8 cellular contexts compared by ENCODE assay signal in the genomic region with DNA sequence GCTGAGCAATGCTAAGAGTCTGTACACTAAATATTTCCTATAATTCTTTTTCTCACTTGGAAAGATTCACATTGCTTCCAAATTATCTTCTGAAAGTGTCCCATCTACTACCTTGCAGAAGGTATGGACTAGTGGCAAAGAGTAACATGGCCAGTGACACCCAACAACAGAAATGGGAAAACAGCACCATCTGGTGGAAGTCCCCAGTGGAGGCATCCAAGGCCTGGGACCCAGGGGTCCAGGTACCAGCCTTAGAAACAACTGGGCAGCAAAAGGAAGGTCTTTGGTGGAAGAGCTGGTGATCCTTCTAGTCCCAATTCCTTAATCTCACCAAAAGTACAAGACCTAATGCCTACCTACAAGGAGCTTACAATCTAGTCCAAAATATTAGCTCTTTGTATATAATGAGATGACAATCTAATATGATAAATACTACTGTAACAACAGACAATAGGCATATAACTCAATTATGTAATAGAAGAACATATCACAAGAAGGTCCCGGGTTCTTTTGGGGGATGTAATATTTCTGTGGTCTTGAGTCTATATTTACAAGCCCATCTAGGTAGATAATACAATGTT. TPM values are rescaled to one million over a fixed set of nuclear protein-coding genes. Genes with fewer than 3 reads are reported as not detected.
DNase-seq lines count a peak whose midpoint lies in the region; ATAC-seq and TF ChIP-seq lines count a peak whose summit lies in the region.

No MANE protein-coding gene starts in this region.

- peak; percentile 70 for ATAC-seq in activated naive CD8-positive, alpha-beta T cell treated with anti-CD3 and anti-CD28 coated beads, Interleukin-2, amount 50 U/mL, for 24 hours
- ATAC-seq in sciatic nerve = no peak

- H3K4me1 ChIP-seq in mesenchymal stem cell (ENCODE audit: control insufficient read depth, insufficient read depth, low read depth, low read length) = no peaks in the 10 kb centered on the region

- H3K27ac Mint-ChIP-seq in activated naive CD8-positive, alpha-beta T cell treated with anti-CD3 and anti-CD28 coated beads, Interleukin-2, amount 50 U/mL, for 24 hours = no peak overlapping the region

- H3K79me1 ChIP-seq in mesenchymal stem cell (replicated peaks; ENCODE audit: low read length, poor library complexity, severe bottlenecking) = no peaks in the 10 kb centered on the region

- H3K4me3 Mint-ChIP-seq in activated naive CD8-positive, alpha-beta T cell treated with anti-CD3 and anti-CD28 coated beads, Interleukin-2, amount 50 U/mL, for 24 hours = no peak overlapping the region

- no peak overlapping the region for H4K8ac ChIP-seq in mesenchymal stem cell (ENCODE audit: low read length)

- H2AFZ ChIP-seq in mesenchymal stem cell (ENCODE audit: low read depth, low read length) = no peak overlapping the region

- H2BK15ac ChIP-seq in mesenchymal stem cell (ENCODE audit: low read depth, poor library complexity, severe bottlenecking) = no peak overlapping the region

- no peak overlapping the region for H3K4me2 ChIP-seq in mesenchymal stem cell (ENCODE audit: low read length, poor library complexity, severe bottlenecking)

- peaks cover 15 to 35% of the 10 kb centered on the region in 2 experiments for H3K27me3 ChIP-seq in mesenchymal stem cell (ENCODE audit: control insufficient read depth in 1 of 2, insufficient read depth in 1 of 2, low read length in 2 of 2)

- no CpG with 5 or more reads among the region's 1 CpG for WGBS in mesenchymal stem cell

- H3K14ac ChIP-seq in mesenchymal stem cell (ENCODE audit: low read length in 2 of 2) = no peak overlapping the region

- H2BK5ac ChIP-seq in mesenchymal stem cell (ENCODE audit: low read depth, low read length, poor library complexity, severe bottlenecking) = no peak overlapping the region

- H3K4me1 Mint-ChIP-seq in activated naive CD8-positive, alpha-beta T cell treated with anti-CD3 and anti-CD28 coated beads, Interleukin-2, amount 50 U/mL, for 24 hours = peaks cover 25% of the 10 kb centered on the region

- no peak overlapping the region for H2BK12ac ChIP-seq in mesenchymal stem cell (ENCODE audit: low read length in 2 of 2)

- H3K36me3 ChIP-seq in mesenchymal stem cell (ENCODE audit: control insufficient read depth in 1 of 2, insufficient read depth in 2 of 2, low read depth in 1 of 2, low read length in 2 of 2) = no peaks in the 10 kb centered on the region

- no peak overlapping the region for H3K9ac ChIP-seq in mesenchymal stem cell (ENCODE audit: low read length)

- intact Hi-C loops in sciatic nerve (cut with DNase I) = no loop called here

- H4K91ac ChIP-seq in mesenchymal stem cell (ENCODE audit: low read length) = no peak overlapping the region

- no peak overlapping the region for H2AK5ac ChIP-seq in mesenchymal stem cell (ENCODE audit: low read length, severe bottlenecking)

- no peak overlapping the region for H3K23ac ChIP-seq in mesenchymal stem cell (ENCODE audit: low read length in 2 of 2)

- no peak overlapping the region for H2BK120ac ChIP-seq in mesenchymal stem cell (ENCODE audit: low read depth, low read length)

- H3K27me3 Mint-ChIP-seq in activated naive CD8-positive, alpha-beta T cell treated with anti-CD3 and anti-CD28 coated beads, Interleukin-2, amount 50 U/mL, for 24 hours = no peaks in the 10 kb centered on the region

- H3K18ac ChIP-seq in mesenchymal stem cell (ENCODE audit: low read depth in 1 of 2, low read length in 2 of 2) = no peak overlapping the region

- H3K27ac ChIP-seq in mesenchymal stem cell (ENCODE audit: low read length, poor library complexity, severe bottlenecking) (no peak overlapping the region), caudate nucleus (ENCODE audit: low read depth, low read length) (no peak overlapping the region)

- DNase-seq in AG08396 (ENCODE audit: low spot score) = peak; percentile 6
- peak; percentile 66 for DNase-seq in NCI-H748 (lab: John Stamatoyannopoulos, UW; ENCODE audit: unreplicated experiment)
- peak; percentile 22 for DNase-seq in activated naive CD8-positive, alpha-beta T cell treated with anti-CD3 and anti-CD28 coated beads, Interleukin-2, amount 50 U/mL, for 24 hours
- peak; percentile 14 for DNase-seq in mesenchymal stem cell
- DNase-seq in sciatic nerve (ENCODE audit: low spot score) = no peak
- DNase-seq in caudate nucleus (lab: John Stamatoyannopoulos, UW) = no peak
- DNase-seq in mesenteric fat pad (ENCODE audit: low spot score) = no peak

- no peak overlapping the region for H3K4me3 ChIP-seq in mesenchymal stem cell (ENCODE audit: insufficient read depth in 1 of 2, low read depth in 1 of 2, low read length in 2 of 2)

- peaks cover 13% of the 10 kb centered on the region for H3K36me3 Mint-ChIP-seq in activated naive CD8-positive, alpha-beta T cell treated with anti-CD3 and anti-CD28 coated beads, Interleukin-2, amount 50 U/mL, for 24 hours (ENCODE audit: low read depth)

- no peak overlapping the region for H3K4ac ChIP-seq in mesenchymal stem cell (ENCODE audit: low read depth in 1 of 2, low read length in 2 of 2)

- TF ChIP-seq CTCF in GM12872 (IDR thresholded peaks at IDR 0.05; ENCODE audit: insufficient read depth, low read depth, low read length) = peak; percentile 58

- no peaks in the 10 kb centered on the region for H3K9me3 ChIP-seq in mesenchymal stem cell (ENCODE audit: control insufficient read depth, low read length)

- H3K9me3 Mint-ChIP-seq in activated naive CD8-positive, alpha-beta T cell treated with anti-CD3 and anti-CD28 coated beads, Interleukin-2, amount 50 U/mL, for 24 hours = no peaks in the 10 kb centered on the region

RNA-seq across cellular contexts. Expression of gene SKAP1, which starts 55.3 kb away (rescaled TPM):
- polyA plus RNA-seq in mesenchymal stem cell (2013, experiment 1 of 2) = 0.11 TPM
- 0.16 TPM for polyA plus RNA-seq in mesenchymal stem cell (2013, experiment 2 of 2)
- total RNA-seq in sciatic nerve (7.4 TPM), mesenteric fat pad (1.1 TPM)

Comparison
In these comparisons a context has a peak if more than half of its experiments do, and no peak if none do; other contexts are left out.
1. DNase-seq: peak in AG08396 (single experiment), NCI-H748 (single experiment), activated naive CD8-positive, alpha-beta T cell treated with anti-CD3 and anti-CD28 coated beads, Interleukin-2, amount 50 U/mL, for 24 hours (single experiment) and mesenchymal stem cell (single experiment); none in sciatic nerve (single experiment), caudate nucleus (0 of 61) and mesenteric fat pad (single experiment).